In the genomic region with DNA sequence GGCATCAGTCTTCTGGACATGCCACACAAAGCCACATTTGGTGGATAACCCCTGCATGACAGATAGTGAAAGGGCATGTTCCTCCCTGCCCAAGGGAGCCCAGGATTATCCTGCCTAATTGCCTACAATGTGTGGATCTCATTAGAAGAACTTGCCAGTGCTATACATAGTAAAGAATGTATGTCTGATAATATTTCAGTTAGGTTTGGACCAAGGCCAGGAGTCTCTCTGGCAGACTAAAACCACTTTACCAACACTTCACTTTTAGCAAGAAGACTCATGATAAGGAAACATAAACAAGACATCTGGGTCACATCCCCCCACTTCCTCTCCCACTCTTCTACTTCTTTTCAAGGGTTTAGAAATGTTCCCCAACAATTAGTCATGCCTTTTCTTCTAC, we compare ENCODE assay signal across 1 cellular context.
TF ChIP-seq lines count a peak whose summit lies in the region.

No MANE protein-coding gene starts in this region.

TF ChIP-seq in HepG2, 621 proteins besides CTCF, POLR2A, EP300 and RAD21 (continued from another document):
- TF ChIP-seq, protein P1, sequence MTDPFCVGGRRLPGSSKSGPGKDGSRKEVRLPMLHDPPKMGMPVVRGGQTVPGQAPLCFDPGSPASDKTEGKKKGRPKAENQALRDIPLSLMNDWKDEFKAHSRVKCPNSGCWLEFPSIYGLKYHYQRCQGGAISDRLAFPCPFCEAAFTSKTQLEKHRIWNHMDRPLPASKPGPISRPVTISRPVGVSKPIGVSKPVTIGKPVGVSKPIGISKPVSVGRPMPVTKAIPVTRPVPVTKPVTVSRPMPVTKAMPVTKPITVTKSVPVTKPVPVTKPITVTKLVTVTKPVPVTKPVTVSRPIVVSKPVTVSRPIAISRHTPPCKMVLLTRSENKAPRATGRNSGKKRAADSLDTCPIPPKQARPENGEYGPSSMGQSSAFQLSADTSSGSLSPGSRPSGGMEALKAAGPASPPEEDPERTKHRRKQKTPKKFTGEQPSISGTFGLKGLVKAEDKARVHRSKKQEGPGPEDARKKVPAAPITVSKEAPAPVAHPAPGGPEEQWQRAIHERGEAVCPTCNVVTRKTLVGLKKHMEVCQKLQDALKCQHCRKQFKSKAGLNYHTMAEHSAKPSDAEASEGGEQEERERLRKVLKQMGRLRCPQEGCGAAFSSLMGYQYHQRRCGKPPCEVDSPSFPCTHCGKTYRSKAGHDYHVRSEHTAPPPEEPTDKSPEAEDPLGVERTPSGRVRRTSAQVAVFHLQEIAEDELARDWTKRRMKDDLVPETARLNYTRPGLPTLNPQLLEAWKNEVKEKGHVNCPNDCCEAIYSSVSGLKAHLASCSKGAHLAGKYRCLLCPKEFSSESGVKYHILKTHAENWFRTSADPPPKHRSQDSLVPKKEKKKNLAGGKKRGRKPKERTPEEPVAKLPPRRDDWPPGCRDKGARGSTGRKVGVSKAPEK (CRISPR knock-in tag; IDR thresholded peaks at IDR 0.05; ENCODE audit: borderline replicate concordance), result no peak
- TF ChIP-seq, protein P2, sequence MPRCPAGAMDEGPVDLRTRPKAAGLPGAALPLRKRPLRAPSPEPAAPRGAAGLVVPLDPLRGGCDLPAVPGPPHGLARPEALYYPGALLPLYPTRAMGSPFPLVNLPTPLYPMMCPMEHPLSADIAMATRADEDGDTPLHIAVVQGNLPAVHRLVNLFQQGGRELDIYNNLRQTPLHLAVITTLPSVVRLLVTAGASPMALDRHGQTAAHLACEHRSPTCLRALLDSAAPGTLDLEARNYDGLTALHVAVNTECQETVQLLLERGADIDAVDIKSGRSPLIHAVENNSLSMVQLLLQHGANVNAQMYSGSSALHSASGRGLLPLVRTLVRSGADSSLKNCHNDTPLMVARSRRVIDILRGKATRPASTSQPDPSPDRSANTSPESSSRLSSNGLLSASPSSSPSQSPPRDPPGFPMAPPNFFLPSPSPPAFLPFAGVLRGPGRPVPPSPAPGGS (CRISPR knock-in tag; IDR thresholded peaks at IDR 0.05), result no peak
- TF ChIP-seq ZNF781 (CRISPR knock-in tag; IDR thresholded peaks at IDR 0.05; ENCODE audit: borderline replicate concordance, not compliant biosample characterization), result no peak
- no peak for TF ChIP-seq ZC3H13 (CRISPR knock-in tag; IDR thresholded peaks at IDR 0.05)
- no peak for TF ChIP-seq ZNF333 (CRISPR knock-in tag; IDR thresholded peaks at IDR 0.05; ENCODE audit: borderline replicate concordance)
- TF ChIP-seq PHB2 (IDR thresholded peaks at IDR 0.05; ENCODE audit: partially characterized antibody), result no peak
- TF ChIP-seq MXD4 (CRISPR knock-in tag; IDR thresholded peaks at IDR 0.05), result no peak
- TF ChIP-seq KAT2B (IDR thresholded peaks at IDR 0.05; ENCODE audit: borderline replicate concordance, low read depth, low read length), result no peak
